1 cellular context compared by ENCODE assay signal in the genomic region with DNA sequence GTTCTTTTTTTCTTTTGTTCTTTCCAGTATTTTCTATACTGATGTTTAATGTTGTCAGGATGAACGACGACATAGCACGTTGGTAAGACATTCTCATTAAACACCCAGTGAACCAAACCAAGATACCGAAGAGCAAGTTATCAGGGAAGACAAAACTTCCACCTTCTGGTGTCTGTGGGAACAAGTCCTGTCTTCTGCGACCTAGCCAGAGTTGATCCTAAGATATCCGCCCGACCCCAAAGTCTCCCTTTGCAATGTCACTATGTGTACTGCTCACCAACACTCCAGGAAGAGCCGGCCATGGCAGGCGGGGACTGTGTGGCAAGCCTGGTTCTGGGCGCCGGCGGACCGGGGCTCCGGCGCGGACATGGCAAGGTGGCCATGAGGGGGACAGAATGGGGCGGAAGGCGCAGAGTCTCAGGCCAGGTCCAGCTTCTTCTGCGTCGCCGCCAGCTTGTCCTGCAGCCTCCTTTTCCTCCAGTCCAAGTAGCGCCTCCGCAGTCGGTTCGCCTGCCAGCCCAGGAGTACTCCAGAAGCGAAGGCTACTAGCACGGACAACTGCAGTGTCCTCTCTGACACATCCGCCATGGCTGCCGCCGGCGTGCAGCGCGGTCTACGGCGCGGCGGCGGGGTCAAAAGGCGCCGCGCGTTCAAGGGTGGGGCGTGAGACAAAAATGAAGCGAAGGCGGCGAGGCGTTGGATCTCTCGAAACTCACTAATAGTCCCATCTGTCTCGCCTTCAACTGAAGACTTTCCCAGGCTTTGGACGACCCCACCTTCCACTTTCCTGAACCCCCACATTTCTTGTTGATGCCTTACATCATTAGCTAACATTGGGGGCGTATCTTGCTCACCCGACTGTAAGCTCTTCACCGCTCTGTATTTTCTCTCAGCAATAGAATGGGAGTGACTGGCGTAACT.
TF ChIP-seq lines count a peak whose summit lies in the region.

A gene with protein sequence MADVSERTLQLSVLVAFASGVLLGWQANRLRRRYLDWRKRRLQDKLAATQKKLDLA (minus strand): TSS at position 610 of the 921 bp plus-strand sequence. CDS start 22 bp downstream, at position 588.

TF ChIP-seq in GM12878, 131 proteins besides CTCF, POLR2A, EP300 and RAD21 (continued from another document):
- TF ChIP-seq CREM (IDR thresholded peaks at IDR 0.05; ENCODE audit: low read depth), result peak; percentile 78
- TF ChIP-seq, protein P1, sequence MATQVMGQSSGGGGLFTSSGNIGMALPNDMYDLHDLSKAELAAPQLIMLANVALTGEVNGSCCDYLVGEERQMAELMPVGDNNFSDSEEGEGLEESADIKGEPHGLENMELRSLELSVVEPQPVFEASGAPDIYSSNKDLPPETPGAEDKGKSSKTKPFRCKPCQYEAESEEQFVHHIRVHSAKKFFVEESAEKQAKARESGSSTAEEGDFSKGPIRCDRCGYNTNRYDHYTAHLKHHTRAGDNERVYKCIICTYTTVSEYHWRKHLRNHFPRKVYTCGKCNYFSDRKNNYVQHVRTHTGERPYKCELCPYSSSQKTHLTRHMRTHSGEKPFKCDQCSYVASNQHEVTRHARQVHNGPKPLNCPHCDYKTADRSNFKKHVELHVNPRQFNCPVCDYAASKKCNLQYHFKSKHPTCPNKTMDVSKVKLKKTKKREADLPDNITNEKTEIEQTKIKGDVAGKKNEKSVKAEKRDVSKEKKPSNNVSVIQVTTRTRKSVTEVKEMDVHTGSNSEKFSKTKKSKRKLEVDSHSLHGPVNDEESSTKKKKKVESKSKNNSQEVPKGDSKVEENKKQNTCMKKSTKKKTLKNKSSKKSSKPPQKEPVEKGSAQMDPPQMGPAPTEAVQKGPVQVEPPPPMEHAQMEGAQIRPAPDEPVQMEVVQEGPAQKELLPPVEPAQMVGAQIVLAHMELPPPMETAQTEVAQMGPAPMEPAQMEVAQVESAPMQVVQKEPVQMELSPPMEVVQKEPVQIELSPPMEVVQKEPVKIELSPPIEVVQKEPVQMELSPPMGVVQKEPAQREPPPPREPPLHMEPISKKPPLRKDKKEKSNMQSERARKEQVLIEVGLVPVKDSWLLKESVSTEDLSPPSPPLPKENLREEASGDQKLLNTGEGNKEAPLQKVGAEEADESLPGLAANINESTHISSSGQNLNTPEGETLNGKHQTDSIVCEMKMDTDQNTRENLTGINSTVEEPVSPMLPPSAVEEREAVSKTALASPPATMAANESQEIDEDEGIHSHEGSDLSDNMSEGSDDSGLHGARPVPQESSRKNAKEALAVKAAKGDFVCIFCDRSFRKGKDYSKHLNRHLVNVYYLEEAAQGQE (IDR thresholded peaks at IDR 0.05; ENCODE audit: low read depth, low read length), result 0 out of 2 replicates have a peak, but pooled peaks have one; percentile 30
- no peak for TF ChIP-seq NFYA (IDR thresholded peaks at IDR 0.05; ENCODE audit: borderline replicate concordance, low read depth, low read length)
- TF ChIP-seq, protein P2, sequence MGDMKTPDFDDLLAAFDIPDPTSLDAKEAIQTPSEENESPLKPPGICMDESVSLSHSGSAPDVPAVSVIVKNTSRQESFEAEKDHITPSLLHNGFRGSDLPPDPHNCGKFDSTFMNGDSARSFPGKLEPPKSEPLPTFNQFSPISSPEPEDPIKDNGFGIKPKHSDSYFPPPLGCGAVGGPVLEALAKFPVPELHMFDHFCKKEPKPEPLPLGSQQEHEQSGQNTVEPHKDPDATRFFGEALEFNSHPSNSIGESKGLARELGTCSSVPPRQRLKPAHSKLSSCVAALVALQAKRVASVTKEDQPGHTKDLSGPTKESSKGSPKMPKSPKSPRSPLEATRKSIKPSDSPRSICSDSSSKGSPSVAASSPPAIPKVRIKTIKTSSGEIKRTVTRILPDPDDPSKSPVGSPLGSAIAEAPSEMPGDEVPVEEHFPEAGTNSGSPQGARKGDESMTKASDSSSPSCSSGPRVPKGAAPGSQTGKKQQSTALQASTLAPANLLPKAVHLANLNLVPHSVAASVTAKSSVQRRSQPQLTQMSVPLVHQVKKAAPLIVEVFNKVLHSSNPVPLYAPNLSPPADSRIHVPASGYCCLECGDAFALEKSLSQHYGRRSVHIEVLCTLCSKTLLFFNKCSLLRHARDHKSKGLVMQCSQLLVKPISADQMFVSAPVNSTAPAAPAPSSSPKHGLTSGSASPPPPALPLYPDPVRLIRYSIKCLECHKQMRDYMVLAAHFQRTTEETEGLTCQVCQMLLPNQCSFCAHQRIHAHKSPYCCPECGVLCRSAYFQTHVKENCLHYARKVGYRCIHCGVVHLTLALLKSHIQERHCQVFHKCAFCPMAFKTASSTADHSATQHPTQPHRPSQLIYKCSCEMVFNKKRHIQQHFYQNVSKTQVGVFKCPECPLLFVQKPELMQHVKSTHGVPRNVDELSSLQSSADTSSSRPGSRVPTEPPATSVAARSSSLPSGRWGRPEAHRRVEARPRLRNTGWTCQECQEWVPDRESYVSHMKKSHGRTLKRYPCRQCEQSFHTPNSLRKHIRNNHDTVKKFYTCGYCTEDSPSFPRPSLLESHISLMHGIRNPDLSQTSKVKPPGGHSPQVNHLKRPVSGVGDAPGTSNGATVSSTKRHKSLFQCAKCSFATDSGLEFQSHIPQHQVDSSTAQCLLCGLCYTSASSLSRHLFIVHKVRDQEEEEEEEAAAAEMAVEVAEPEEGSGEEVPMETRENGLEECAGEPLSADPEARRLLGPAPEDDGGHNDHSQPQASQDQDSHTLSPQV (IDR thresholded peaks at IDR 0.05), result 0 out of 2 replicates have a peak, but pooled peaks have one; percentile 22
- TF ChIP-seq, protein P3, sequence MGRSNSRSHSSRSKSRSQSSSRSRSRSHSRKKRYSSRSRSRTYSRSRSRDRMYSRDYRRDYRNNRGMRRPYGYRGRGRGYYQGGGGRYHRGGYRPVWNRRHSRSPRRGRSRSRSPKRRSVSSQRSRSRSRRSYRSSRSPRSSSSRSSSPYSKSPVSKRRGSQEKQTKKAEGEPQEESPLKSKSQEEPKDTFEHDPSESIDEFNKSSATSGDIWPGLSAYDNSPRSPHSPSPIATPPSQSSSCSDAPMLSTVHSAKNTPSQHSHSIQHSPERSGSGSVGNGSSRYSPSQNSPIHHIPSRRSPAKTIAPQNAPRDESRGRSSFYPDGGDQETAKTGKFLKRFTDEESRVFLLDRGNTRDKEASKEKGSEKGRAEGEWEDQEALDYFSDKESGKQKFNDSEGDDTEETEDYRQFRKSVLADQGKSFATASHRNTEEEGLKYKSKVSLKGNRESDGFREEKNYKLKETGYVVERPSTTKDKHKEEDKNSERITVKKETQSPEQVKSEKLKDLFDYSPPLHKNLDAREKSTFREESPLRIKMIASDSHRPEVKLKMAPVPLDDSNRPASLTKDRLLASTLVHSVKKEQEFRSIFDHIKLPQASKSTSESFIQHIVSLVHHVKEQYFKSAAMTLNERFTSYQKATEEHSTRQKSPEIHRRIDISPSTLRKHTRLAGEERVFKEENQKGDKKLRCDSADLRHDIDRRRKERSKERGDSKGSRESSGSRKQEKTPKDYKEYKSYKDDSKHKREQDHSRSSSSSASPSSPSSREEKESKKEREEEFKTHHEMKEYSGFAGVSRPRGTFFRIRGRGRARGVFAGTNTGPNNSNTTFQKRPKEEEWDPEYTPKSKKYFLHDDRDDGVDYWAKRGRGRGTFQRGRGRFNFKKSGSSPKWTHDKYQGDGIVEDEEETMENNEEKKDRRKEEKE (IDR thresholded peaks at IDR 0.05), result no peak
- no peak for TF ChIP-seq SREBF2 (IDR thresholded peaks at IDR 0.05; ENCODE audit: low read length)
- TF ChIP-seq, protein P4, sequence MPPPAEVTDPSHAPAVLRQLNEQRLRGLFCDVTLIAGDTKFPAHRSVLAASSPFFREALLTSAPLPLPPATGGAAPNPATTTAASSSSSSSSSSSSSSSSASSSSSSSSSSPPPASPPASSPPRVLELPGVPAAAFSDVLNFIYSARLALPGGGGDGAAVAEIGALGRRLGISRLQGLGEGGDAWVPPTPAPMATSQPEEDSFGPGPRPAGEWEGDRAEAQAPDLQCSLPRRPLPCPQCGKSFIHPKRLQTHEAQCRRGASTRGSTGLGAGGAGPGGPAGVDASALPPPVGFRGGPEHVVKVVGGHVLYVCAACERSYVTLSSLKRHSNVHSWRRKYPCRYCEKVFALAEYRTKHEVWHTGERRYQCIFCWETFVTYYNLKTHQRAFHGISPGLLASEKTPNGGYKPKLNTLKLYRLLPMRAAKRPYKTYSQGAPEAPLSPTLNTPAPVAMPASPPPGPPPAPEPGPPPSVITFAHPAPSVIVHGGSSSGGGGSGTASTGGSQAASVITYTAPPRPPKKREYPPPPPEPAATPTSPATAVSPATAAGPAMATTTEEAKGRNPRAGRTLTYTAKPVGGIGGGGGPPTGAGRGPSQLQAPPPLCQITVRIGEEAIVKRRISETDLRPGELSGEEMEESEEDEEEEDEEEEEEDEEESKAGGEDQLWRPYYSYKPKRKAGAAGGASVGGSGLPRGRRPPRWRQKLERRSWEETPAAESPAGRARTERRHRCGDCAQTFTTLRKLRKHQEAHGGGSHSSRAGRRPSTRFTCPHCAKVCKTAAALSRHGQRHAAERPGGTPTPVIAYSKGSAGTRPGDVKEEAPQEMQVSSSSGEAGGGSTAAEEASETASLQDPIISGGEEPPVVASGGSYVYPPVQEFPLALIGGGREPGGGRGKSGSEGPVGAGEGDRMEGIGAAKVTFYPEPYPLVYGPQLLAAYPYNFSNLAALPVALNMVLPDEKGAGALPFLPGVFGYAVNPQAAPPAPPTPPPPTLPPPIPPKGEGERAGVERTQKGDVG (CRISPR knock-in tag; IDR thresholded peaks at IDR 0.05), result no peak
- no peak for TF ChIP-seq ZZZ3 (IDR thresholded peaks at IDR 0.05; ENCODE audit: control insufficient read depth, insufficient read length, low read depth)
- no peak for TF ChIP-seq CHD4 (IDR thresholded peaks at IDR 0.05)
- no peak for TF ChIP-seq SMAD1 (IDR thresholded peaks at IDR 0.05; ENCODE audit: low read depth, partially characterized antibody)
- TF ChIP-seq NR2C2 (IDR thresholded peaks at IDR 0.05; ENCODE audit: borderline replicate concordance, control insufficient read depth, insufficient read length, low read depth), result no peak
- TF ChIP-seq NR2F1 (conservative IDR thresholded peaks at IDR 0.05), result peak; percentile 57; the same call in 1 of the 2 replicates
- no peak for TF ChIP-seq EED (IDR thresholded peaks at IDR 0.05; ENCODE audit: low read depth)
- TF ChIP-seq CREB1 (IDR thresholded peaks at IDR 0.05; ENCODE audit: low read depth), result peak; percentile 73; the same call in 1 of the 2 replicates
- TF ChIP-seq SMAD5 (IDR thresholded peaks at IDR 0.05; ENCODE audit: low read depth), result peak; percentile 82; the same call in 1 of the 2 replicates
- TF ChIP-seq RUNX3 (IDR thresholded peaks at IDR 0.05; ENCODE audit: low read length), result peak; percentile 86
- no peak for TF ChIP-seq LARP7 (IDR thresholded peaks at IDR 0.05)
- no peak for TF ChIP-seq SMARCA5 (IDR thresholded peaks at IDR 0.05)
- TF ChIP-seq YY1 (IDR thresholded peaks at IDR 0.05; ENCODE audit: low read depth, low read length), result peak; percentile 97
- TF ChIP-seq, protein P5, sequence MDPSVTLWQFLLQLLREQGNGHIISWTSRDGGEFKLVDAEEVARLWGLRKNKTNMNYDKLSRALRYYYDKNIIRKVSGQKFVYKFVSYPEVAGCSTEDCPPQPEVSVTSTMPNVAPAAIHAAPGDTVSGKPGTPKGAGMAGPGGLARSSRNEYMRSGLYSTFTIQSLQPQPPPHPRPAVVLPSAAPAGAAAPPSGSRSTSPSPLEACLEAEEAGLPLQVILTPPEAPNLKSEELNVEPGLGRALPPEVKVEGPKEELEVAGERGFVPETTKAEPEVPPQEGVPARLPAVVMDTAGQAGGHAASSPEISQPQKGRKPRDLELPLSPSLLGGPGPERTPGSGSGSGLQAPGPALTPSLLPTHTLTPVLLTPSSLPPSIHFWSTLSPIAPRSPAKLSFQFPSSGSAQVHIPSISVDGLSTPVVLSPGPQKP (IDR thresholded peaks at IDR 0.05; ENCODE audit: low read depth, low read length), result no peak
- no peak for TF ChIP-seq STAT3 (IDR thresholded peaks at IDR 0.05; ENCODE audit: low read depth, low read length)
- no peak for TF ChIP-seq DPF2 (IDR thresholded peaks at IDR 0.05)
- peak in 1 of 2 experiments; percentile 13; a peak in 1 of 4 replicates for TF ChIP-seq SRF (IDR thresholded peaks at IDR 0.05; ENCODE audit: low read depth in 2 of 2, low read length in 2 of 2)
TF ChIP-seq in GM12878: peak in this region for 32.
